Comparison of ENCODE assay signal across 19 cellular contexts in the genomic region with DNA sequence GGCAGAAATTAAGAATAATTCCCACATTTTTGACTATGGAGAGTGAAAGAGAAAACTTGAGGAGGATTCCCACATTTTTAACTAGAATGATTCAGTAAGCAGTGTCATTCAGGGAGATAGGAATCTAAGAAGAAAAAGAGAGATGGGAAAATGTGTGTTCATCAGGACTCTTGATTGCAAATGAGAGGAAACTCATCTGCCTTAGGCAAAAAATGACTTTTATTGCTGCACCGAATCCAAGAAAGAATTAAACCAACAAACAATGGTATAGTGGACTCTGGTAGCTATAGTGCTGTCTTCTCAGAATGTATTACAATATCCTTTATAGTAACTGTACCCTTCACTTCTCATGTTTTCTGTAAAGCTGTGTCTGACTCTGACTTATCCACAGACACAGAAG. TPM values are rescaled to one million over a fixed set of nuclear protein-coding genes. Genes with fewer than 3 reads are reported as not detected.
"Had no signal": no experiment of that assay in that cellular context is flagged by ENCODE, and none has a peak within 500 bp of the region (broad histone marks: within the 10 kb centered on the region; RNA-seq: fewer than 3 reads in every experiment).

No MANE protein-coding gene starts in this region.

- H3K9me3 Mint-ChIP-seq: nephron progenitor cell had no signal

- H3K9me3 ChIP-seq: gastrocnemius medialis, heart right ventricle, ovary, right atrium auricular region, sigmoid colon, stomach, suprapubic skin, transverse colon had no signal

- ATAC-seq: esophagus mucosa; gastrocnemius medialis; heart right ventricle; naive thymus-derived CD4-positive, alpha-beta T cell had no signal

- H3K36me3 ChIP-seq: ovary, right atrium auricular region, sigmoid colon, suprapubic skin, transverse colon had no signal

- H3K27ac Mint-ChIP-seq: naive thymus-derived CD4-positive, alpha-beta T cell; nephron progenitor cell had no signal

- H3K4me3 Mint-ChIP-seq: naive thymus-derived CD4-positive, alpha-beta T cell; nephron progenitor cell had no signal

- H3K4me1 Mint-ChIP-seq: nephron progenitor cell had no signal

- H3K27ac ChIP-seq: coronary artery, gastrocnemius medialis, heart right ventricle, ovary, right atrium auricular region, sigmoid colon, skin epidermis, stomach, suprapubic skin, transverse colon had no signal

- DNase-seq: effector CD8-positive, alpha-beta T cell; gastrocnemius medialis; heart right ventricle; hypothalamus; kidney glomerular epithelial cell; naive thymus-derived CD4-positive, alpha-beta T cell; nephron progenitor cell; ovary; sigmoid colon; stimulated activated CD4-positive, alpha-beta T cell treated with anti-CD3 and anti-CD28 coated beads, Interleukin-2, amount 100 ng/mL, for 24 hours; stimulated activated CD4-positive, alpha-beta T cell treated with anti-CD3 and anti-CD28 coated beads, Interleukin-4, amount 100 ng/mL, for 4 hours; stimulated activated naive CD4-positive, alpha-beta T cell; stomach; transverse colon had no signal

- H3K4me1 ChIP-seq: gastrocnemius medialis, sigmoid colon, transverse colon had no signal

- H3K36me3 Mint-ChIP-seq: naive thymus-derived CD4-positive, alpha-beta T cell had no signal

- H3K4me3 ChIP-seq: coronary artery, gastrocnemius medialis, heart right ventricle, ovary, right atrium auricular region, sigmoid colon, skin epidermis, stomach, suprapubic skin, transverse colon had no signal

- H3K27me3 ChIP-seq: gastrocnemius medialis, heart right ventricle, ovary, right atrium auricular region, sigmoid colon, stomach, suprapubic skin, transverse colon had no signal

RNA-seq across cellular contexts. Expression of gene TMEM144, which starts 15.0 kb away (rescaled TPM):
- polyA plus RNA-seq: naive thymus-derived CD4-positive, alpha-beta T cell had no signal
